14 cellular contexts compared by ENCODE assay signal in genomic region chr16:48963306-48963705, GRCh38.
DNase-seq lines count a peak whose midpoint lies in the region; ATAC-seq and TF ChIP-seq lines count a peak whose summit lies in the region.
"Had no signal": no experiment of that assay in that cellular context is flagged by ENCODE, and none has a peak within 500 bp of the region (broad histone marks: within the 10 kb centered on the region; RNA-seq: fewer than 3 reads in every experiment).

No MANE protein-coding gene starts in this region.

- H3K27me3 Mint-ChIP-seq in natural killer cell treated with Interleukin-12 subunit alpha and Interleukin-12 subunit beta and Interleukin-15 and Interleukin-18, amount 100 ng/mL, for 72 hours: no peaks in the 10 kb centered on the region
- no peaks in the 10 kb centered on the region for H3K27me3 Mint-ChIP-seq in activated T-cell treated with anti-CD3 and anti-CD28 coated beads, Interleukin-2, amount 50 U/mL, for 4 hours (ENCODE audit: low read depth)
- H3K27me3 Mint-ChIP-seq: activated B cell treated with CpG ODN at 0.5 μM for 24 hours; activated naive CD8-positive, alpha-beta T cell treated with anti-CD3 and anti-CD28 coated beads, Interleukin-2, amount 10 ng/mL, durations not matched to agents 7 days and 5 days had no signal

- TF ChIP-seq POLR2A in heart left ventricle (IDR thresholded peaks at IDR 0.05): no peak

- H3K36me3 ChIP-seq in heart left ventricle (no peaks in the 10 kb centered on the region), Panc1 (ENCODE audit: control insufficient read depth, insufficient read depth, low read length) (no peaks in the 10 kb centered on the region)
- H3K36me3 ChIP-seq: spleen had no signal

- H3K27ac Mint-ChIP-seq in natural killer cell treated with Interleukin-12 subunit alpha and Interleukin-12 subunit beta and Interleukin-15 and Interleukin-18, amount 100 ng/mL, for 72 hours: no peak overlapping the region
- H3K27ac Mint-ChIP-seq: activated B cell treated with CpG ODN at 0.5 μM for 24 hours; activated naive CD8-positive, alpha-beta T cell treated with anti-CD3 and anti-CD28 coated beads, Interleukin-2, amount 10 ng/mL, durations not matched to agents 7 days and 5 days; mesothelial cell of epicardium had no signal

- no peaks in the 10 kb centered on the region for H3K4me1 Mint-ChIP-seq in natural killer cell treated with Interleukin-12 subunit alpha and Interleukin-12 subunit beta and Interleukin-15 and Interleukin-18, amount 100 ng/mL, for 72 hours (ENCODE audit: low read depth in 2 of 2)
- no peaks in the 10 kb centered on the region for H3K4me1 Mint-ChIP-seq in activated T-cell treated with anti-CD3 and anti-CD28 coated beads, Interleukin-2, amount 50 U/mL, for 4 hours (ENCODE audit: low read depth)
- H3K4me1 Mint-ChIP-seq: activated naive CD8-positive, alpha-beta T cell treated with anti-CD3 and anti-CD28 coated beads, Interleukin-2, amount 10 ng/mL, durations not matched to agents 7 days and 5 days had no signal

- in situ Hi-C loops in Panc1 (cut with HindIII; ENCODE audit: low pct_unique_long_range_greater_than_20kb, low sequenced_read_pairs): no loop called here

- WGBS in heart left ventricle, 4 donors: 40 to 58% (median 46%) methylated on average over 3 of the region's 3 CpGs

- H3K4me3 ChIP-seq in heart left ventricle (no peak overlapping the region), Panc1 (ENCODE audit: low read depth in 2 of 2, low read length in 2 of 2) (no peak overlapping the region), foreskin fibroblast (ENCODE audit: low read depth in 1 of 2, low read length in 2 of 2) (no peak overlapping the region)
- H3K4me3 ChIP-seq: spleen had no signal

- CTCF ChIA-PET in Panc1 (lab: Charles Lee): no interaction called here

- H3K4me3 Mint-ChIP-seq in natural killer cell treated with Interleukin-12 subunit alpha and Interleukin-12 subunit beta and Interleukin-15 and Interleukin-18, amount 100 ng/mL, for 72 hours: no peak overlapping the region
- no peak overlapping the region for H3K4me3 Mint-ChIP-seq in activated T-cell treated with anti-CD3 and anti-CD28 coated beads, Interleukin-2, amount 50 U/mL, for 4 hours
- H3K4me3 Mint-ChIP-seq: activated B cell treated with CpG ODN at 0.5 μM for 24 hours; activated naive CD8-positive, alpha-beta T cell treated with anti-CD3 and anti-CD28 coated beads, Interleukin-2, amount 10 ng/mL, durations not matched to agents 7 days and 5 days; mesothelial cell of epicardium had no signal

- H3K27me3 ChIP-seq in heart left ventricle (no peaks in the 10 kb centered on the region), Panc1 (ENCODE audit: control insufficient read depth, insufficient read depth, low read length) (no peaks in the 10 kb centered on the region)
- H3K27me3 ChIP-seq: spleen had no signal

- TF ChIP-seq CTCF in heart left ventricle (IDR thresholded peaks at IDR 0.05) (no peak), Panc1 (IDR thresholded peaks at IDR 0.05) (no peak), foreskin fibroblast (IDR thresholded peaks at IDR 0.05; ENCODE audit: low read depth, low read length) (no peak)

- DNase-seq in heart left ventricle: peak in 1 of 5 donors; percentile 28
- no peak for DNase-seq in Right ventricle myocardium superior
- no peak for DNase-seq in Panc1 (ENCODE audit: low read depth, low spot score)
- DNase-seq in foreskin fibroblast: peak; percentile 69 to 81
- DNase-seq in natural killer cell treated with Interleukin-12 subunit alpha and Interleukin-12 subunit beta and Interleukin-15 and Interleukin-18, amount 100 ng/mL, for 72 hours (ENCODE audit: low spot score): no peak
- DNase-seq in activated T-cell treated with anti-CD3 and anti-CD28 coated beads, Interleukin-2, amount 50 U/mL, for 4 hours: no peak
- no peak for DNase-seq in NCI-H1436 (lab: John Stamatoyannopoulos, UW)
- DNase-seq: activated B cell treated with CpG ODN at 0.5 μM for 24 hours; activated naive CD8-positive, alpha-beta T cell treated with anti-CD3 and anti-CD28 coated beads, Interleukin-2, amount 10 ng/mL, durations not matched to agents 7 days and 5 days; NCI-H2029 treated with DMSO at 0.1 percent for 48 hours; spleen had no signal

- no peak overlapping the region for H3K27ac ChIP-seq in heart left ventricle
- H3K27ac ChIP-seq in Panc1 (ENCODE audit: low read length): peak overlapping the region; percentile 79
- H3K27ac ChIP-seq: spleen had no signal

- intact Hi-C loops in heart left ventricle (cut with DNase I): no loop called here
- intact Hi-C loops in Right ventricle myocardium superior (cut with DNase I): no loop called here
- intact Hi-C loops in Panc1 (cut with micrococcal nuclease; ENCODE audit: unreplicated experiment): no loop called here

- peaks cover 5% of the 10 kb centered on the region for H3K9me3 Mint-ChIP-seq in natural killer cell treated with Interleukin-12 subunit alpha and Interleukin-12 subunit beta and Interleukin-15 and Interleukin-18, amount 100 ng/mL, for 72 hours
- no peaks in the 10 kb centered on the region for H3K9me3 Mint-ChIP-seq in activated T-cell treated with anti-CD3 and anti-CD28 coated beads, Interleukin-2, amount 50 U/mL, for 4 hours
- H3K9me3 Mint-ChIP-seq: activated B cell treated with CpG ODN at 0.5 μM for 24 hours; activated naive CD8-positive, alpha-beta T cell treated with anti-CD3 and anti-CD28 coated beads, Interleukin-2, amount 10 ng/mL, durations not matched to agents 7 days and 5 days had no signal

- H3K4me1 ChIP-seq in heart left ventricle (peaks cover 0 to 11% (median 0%) of the 10 kb centered on the region in 12 donors), Panc1 (ENCODE audit: control insufficient read depth, insufficient read depth, low read length) (peaks cover 8% of the 10 kb centered on the region; the same call in 1 of the 2 replicates)
- H3K4me1 ChIP-seq: spleen had no signal

- BruUV-seq in Panc1 (replicated peaks; lab: Mats Ljungman, UMichigan): no TSS peak

- H3K36me3 Mint-ChIP-seq in natural killer cell treated with Interleukin-12 subunit alpha and Interleukin-12 subunit beta and Interleukin-15 and Interleukin-18, amount 100 ng/mL, for 72 hours: no peaks in the 10 kb centered on the region
- no peaks in the 10 kb centered on the region for H3K36me3 Mint-ChIP-seq in activated T-cell treated with anti-CD3 and anti-CD28 coated beads, Interleukin-2, amount 50 U/mL, for 4 hours (ENCODE audit: insufficient read depth)
- H3K36me3 Mint-ChIP-seq: activated naive CD8-positive, alpha-beta T cell treated with anti-CD3 and anti-CD28 coated beads, Interleukin-2, amount 10 ng/mL, durations not matched to agents 7 days and 5 days; mesothelial cell of epicardium had no signal

- no peaks in the 10 kb centered on the region for H3K9me3 ChIP-seq in heart left ventricle
- no peaks in the 10 kb centered on the region; the same call in 1 of the 2 replicates for H3K9me3 ChIP-seq in Panc1 (ENCODE audit: control insufficient read depth, insufficient read depth, low read depth, low read length)

- POLR2A ChIA-PET in Panc1 (lab: Charles Lee): no interaction called here

- peak in 3 of 4 donors; percentile 45 to 70 (median 49) for ATAC-seq in heart left ventricle
- no peak for ATAC-seq in Right ventricle myocardium superior (ENCODE audit: poor library complexity)
- 0 out of 2 replicates have a peak, but pooled peaks have one; percentile 17 for ATAC-seq in Panc1
- ATAC-seq in natural killer cell treated with Interleukin-12 subunit alpha and Interleukin-12 subunit beta and Interleukin-15 and Interleukin-18, amount 100 ng/mL, for 72 hours: no peak
- no peak for ATAC-seq in activated T-cell treated with anti-CD3 and anti-CD28 coated beads, Interleukin-2, amount 50 U/mL, for 4 hours
- ATAC-seq in GM18520 (IDR thresholded peaks at IDR 0.05; ENCODE audit: unreplicated experiment): no peak
- ATAC-seq: esophagus mucosa had no signal

Comparison
In these comparisons a context has a peak if more than half of its experiments do, and no peak if none do; other contexts are left out.
1. ATAC-seq: peak in heart left ventricle (3 of 4) and Panc1 (single experiment); none in Right ventricle myocardium superior (single experiment), natural killer cell treated with Interleukin-12 subunit alpha and Interleukin-12 subunit beta and Interleukin-15 and Interleukin-18, amount 100 ng/mL, for 72 hours (0 of 2), activated T-cell treated with anti-CD3 and anti-CD28 coated beads, Interleukin-2, amount 50 U/mL, for 4 hours (0 of 2) and GM18520 (single experiment).
2. DNase-seq: peak in foreskin fibroblast (2 of 2); none in Right ventricle myocardium superior (single experiment), Panc1 (single experiment), natural killer cell treated with Interleukin-12 subunit alpha and Interleukin-12 subunit beta and Interleukin-15 and Interleukin-18, amount 100 ng/mL, for 72 hours (single experiment), activated T-cell treated with anti-CD3 and anti-CD28 coated beads, Interleukin-2, amount 50 U/mL, for 4 hours (single experiment) and NCI-H1436 (single experiment).